8 cellular contexts compared by ENCODE assay signal in the genomic region with DNA sequence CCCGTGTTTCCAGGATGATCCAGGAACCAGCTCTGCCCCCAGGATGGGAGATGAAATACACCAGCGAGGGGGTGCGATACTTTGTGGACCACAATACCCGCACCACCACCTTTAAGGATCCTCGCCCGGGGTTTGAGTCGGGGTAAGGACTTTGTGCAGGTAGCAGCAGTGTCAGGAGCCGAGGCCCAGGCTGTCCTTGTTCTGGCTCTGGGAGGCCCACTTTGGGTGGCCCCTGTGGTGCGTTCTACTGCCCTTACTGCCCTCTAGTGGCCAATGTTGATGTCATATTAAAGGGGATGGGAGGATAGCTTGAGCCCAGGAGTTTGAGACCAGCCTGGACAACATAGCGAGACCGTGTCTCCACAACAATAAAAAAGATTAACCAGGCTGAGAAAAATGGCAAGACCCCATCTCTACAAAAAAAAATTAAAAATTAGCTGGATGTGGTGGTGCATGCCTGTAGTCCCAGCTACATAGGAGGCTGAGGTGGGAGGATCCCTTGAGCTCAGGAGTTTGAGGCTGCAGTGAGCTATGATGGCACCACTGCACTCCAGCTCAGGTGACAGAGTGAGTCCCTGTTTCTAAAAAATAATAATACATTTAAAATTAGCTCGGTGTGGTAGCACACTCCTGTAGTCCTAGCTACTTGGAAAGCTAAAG. TPM values are rescaled to one million over a fixed set of nuclear protein-coding genes. Genes with fewer than 3 reads are reported as not detected.
DNase-seq lines count a peak whose midpoint lies in the region; ATAC-seq and TF ChIP-seq lines count a peak whose summit lies in the region.

No MANE protein-coding gene starts in this region.

- WGBS in lower leg skin, 2 donors = 69 to 76% methylated on average over 12 of the region's 12 CpGs

- peak in 8 of 10 experiments; percentile 1 to 37 (median 20) for DNase-seq in CD4-positive, alpha-beta T cell
- DNase-seq in GM23338 (ENCODE audit: low spot score) (peak; percentile 90), foreskin melanocyte (peak; percentile 40), osteoblast (ENCODE audit: insufficient read length, low spot score, missing footprints) (peak; percentile 96), lower leg skin (ENCODE audit: low spot score in 2 of 2) (no peak)
- DNase-seq in activated T-cell treated with anti-CD3 and anti-CD28 coated beads, Interleukin-2, amount 50 U/mL, for 48 hours = peak; percentile 54

- H3K27me3 ChIP-seq in CD4-positive, alpha-beta T cell (ENCODE audit: control insufficient read depth, insufficient read depth, low read length) = no peaks in the 10 kb centered on the region
- no peaks in the 10 kb centered on the region for H3K27me3 ChIP-seq in GM23338 (ENCODE audit: insufficient read depth)
- no peaks in the 10 kb centered on the region for H3K27me3 ChIP-seq in OCI-LY1 (ENCODE audit: insufficient read depth, low read length)
- no peaks in the 10 kb centered on the region for H3K27me3 ChIP-seq in osteoblast (ENCODE audit: insufficient read depth, low read length)

- H3K4me2 ChIP-seq in GM23338 = no peak overlapping the region
- no peak overlapping the region for H3K4me2 ChIP-seq in OCI-LY1 (ENCODE audit: low read length)
- H3K4me2 ChIP-seq in osteoblast (ENCODE audit: insufficient read depth, low read length) = no peak overlapping the region

- no peaks in the 10 kb centered on the region for H3K4me1 ChIP-seq in GM23338 (ENCODE audit: insufficient read depth)
- H3K4me1 ChIP-seq in OCI-LY1 (ENCODE audit: insufficient read depth, low read length, severe bottlenecking) = no peaks in the 10 kb centered on the region
- peaks cover 39% of the 10 kb centered on the region for H3K4me1 ChIP-seq in osteoblast (ENCODE audit: insufficient read depth, low read length)

- POLR2A ChIA-PET in CD4-positive, alpha-beta T cell (lab: Charles Lee) = interaction anchor here (0.8 kb wide), 1 partner anchor 10 kb away, joined by 3 read pairs; no protein-coding TSS in a partner anchor

- no peak overlapping the region for H3K4me3 Mint-ChIP-seq in CD4-positive, alpha-beta T cell
- H3K4me3 Mint-ChIP-seq in GM23338 = no peak overlapping the region

- H3K9me3 Mint-ChIP-seq in CD4-positive, alpha-beta T cell = no peaks in the 10 kb centered on the region
- H3K9me3 Mint-ChIP-seq in GM23338 = no peaks in the 10 kb centered on the region; the same call in 2 of the 3 replicates

- no peak for TF ChIP-seq POLR2A in lower leg skin (IDR thresholded peaks at IDR 0.05)

- peak; percentile 67 for ATAC-seq in CD4-positive, alpha-beta T cell (ENCODE audit: poor library complexity)
- ATAC-seq in GM23338 = peak; percentile 91
- no peak for ATAC-seq in GM19397 (IDR thresholded peaks at IDR 0.05; ENCODE audit: unreplicated experiment)

- H3K4me3 ChIP-seq in GM23338 (no peak overlapping the region), OCI-LY1 (ENCODE audit: low read depth, low read length, poor library complexity, severe bottlenecking) (no peak overlapping the region), osteoblast (ENCODE audit: insufficient read depth, low read length) (no peak overlapping the region), lower leg skin (ENCODE audit: low read depth, poor library complexity, severe bottlenecking) (no peak overlapping the region)

- H2AFZ ChIP-seq in GM23338 = no peak overlapping the region
- H2AFZ ChIP-seq in OCI-LY1 (ENCODE audit: low read length) = no peak overlapping the region
- no peak overlapping the region for H2AFZ ChIP-seq in osteoblast (ENCODE audit: low read length)

- peak; percentile 80 for TF ChIP-seq CTCF in CD4-positive, alpha-beta T cell (IDR thresholded peaks at IDR 0.05)
- peak; percentile 84 to 94 for TF ChIP-seq CTCF in GM23338 (conservative IDR thresholded peaks at IDR 0.05; ENCODE audit: low read depth in 2 of 2)
- TF ChIP-seq CTCF in OCI-LY1 (IDR thresholded peaks at IDR 0.05; ENCODE audit: low read length) = peak; percentile 74
- TF ChIP-seq CTCF in osteoblast (IDR thresholded peaks at IDR 0.05; ENCODE audit: extremely low read depth, low read depth, low read length) = peak; percentile 79
- TF ChIP-seq CTCF in lower leg skin (IDR thresholded peaks at IDR 0.05) = peak in 1 of 3 donors; percentile 35

- no peak overlapping the region for H3K9ac ChIP-seq in OCI-LY1 (ENCODE audit: low read length)

- CTCF ChIA-PET in CD4-positive, alpha-beta T cell (lab: Charles Lee) = interaction anchor here (1.3 to 1.4 kb wide), 2 partner anchors 12 to 17 kb away, joined by 5 to 7 read pairs; no protein-coding TSS in a partner anchor

- H3K27ac Mint-ChIP-seq in CD4-positive, alpha-beta T cell = no peak overlapping the region
- 0 out of 2 replicates have a peak overlapping the region, but pooled peaks have one; percentile 20 for H3K27ac Mint-ChIP-seq in GM23338

- no peaks in the 10 kb centered on the region for H3K27me3 Mint-ChIP-seq in CD4-positive, alpha-beta T cell
- peaks cover 3% of the 10 kb centered on the region for H3K27me3 Mint-ChIP-seq in GM23338 (ENCODE audit: insufficient read depth, low read depth, poor library complexity)

- H3F3A ChIP-seq in GM23338 (replicated peaks; ENCODE audit: low read depth) (no peaks in the 10 kb centered on the region), OCI-LY1 (ENCODE audit: insufficient read depth, low read length) (no peaks in the 10 kb centered on the region)

- no peak overlapping the region for H3K27ac ChIP-seq in CD4-positive, alpha-beta T cell (ENCODE audit: low read depth, low read length)
- no peak overlapping the region for H3K27ac ChIP-seq in GM23338 (ENCODE audit: low read depth)
- H3K27ac ChIP-seq in OCI-LY1 (ENCODE audit: low read depth, low read length, poor library complexity, severe bottlenecking) = no peak overlapping the region
- peak overlapping the region; percentile 16 for H3K27ac ChIP-seq in osteoblast (ENCODE audit: low read depth, low read length)

- H3K9me3 ChIP-seq in CD4-positive, alpha-beta T cell (ENCODE audit: control insufficient read depth, low read length) = no peaks in the 10 kb centered on the region
- H3K9me3 ChIP-seq in OCI-LY1 (ENCODE audit: low read length) (no peaks in the 10 kb centered on the region), osteoblast (ENCODE audit: low read depth, low read length) (no peaks in the 10 kb centered on the region)

- H3K36me3 ChIP-seq in GM23338 (ENCODE audit: insufficient read depth) = no peaks in the 10 kb centered on the region
- H3K36me3 ChIP-seq in OCI-LY1 (ENCODE audit: insufficient read depth, low read length) = peaks cover 23% of the 10 kb centered on the region
- peaks cover 74% of the 10 kb centered on the region for H3K36me3 ChIP-seq in osteoblast (ENCODE audit: insufficient read depth, low read length)

- H4K20me1 ChIP-seq in GM23338 (replicated peaks; ENCODE audit: insufficient read depth) = no peaks in the 10 kb centered on the region
- H4K20me1 ChIP-seq in OCI-LY1 (ENCODE audit: insufficient read depth, low read length) = no peaks in the 10 kb centered on the region
- peaks cover 4% of the 10 kb centered on the region for H4K20me1 ChIP-seq in osteoblast (ENCODE audit: insufficient read depth, low read length)

- H3K4me1 Mint-ChIP-seq in CD4-positive, alpha-beta T cell (ENCODE audit: low read depth) = no peaks in the 10 kb centered on the region
- H3K4me1 Mint-ChIP-seq in GM23338 = peaks cover 22% of the 10 kb centered on the region

- H3K9me2 ChIP-seq in GM23338 (ENCODE audit: insufficient read depth) (no peaks in the 10 kb centered on the region), OCI-LY1 (ENCODE audit: low read depth, low read length) (no peaks in the 10 kb centered on the region)

- peaks cover 79% of the 10 kb centered on the region for H3K36me3 Mint-ChIP-seq in CD4-positive, alpha-beta T cell (ENCODE audit: low read depth)
- H3K36me3 Mint-ChIP-seq in GM23338 (ENCODE audit: low read depth) = peaks cover 11% of the 10 kb centered on the region

- no peaks in the 10 kb centered on the region for H3K79me2 ChIP-seq in GM23338 (replicated peaks; ENCODE audit: insufficient read depth)
- no peaks in the 10 kb centered on the region for H3K79me2 ChIP-seq in OCI-LY1 (ENCODE audit: insufficient read depth, low read length)
- peaks cover 54% of the 10 kb centered on the region for H3K79me2 ChIP-seq in osteoblast (ENCODE audit: insufficient read depth, low read length)

- intact Hi-C loops in CD4-positive, alpha-beta T cell (cut with DNase I, micrococcal nuclease) = loop anchor here (1.0 to 10.0 kb wide), 4 partner anchors 134 to 535 kb away; no protein-coding TSS in a partner anchor
- intact Hi-C loops in lower leg skin (cut with DNase I; ENCODE audit: low total_unique reads) = loop anchor here (10.0 kb wide), 1 partner anchor 125 kb away; no protein-coding TSS in a partner anchor

TF ChIP-seq in GM23338, 12 proteins besides CTCF, POLR2A, EP300 and RAD21:
- TF ChIP-seq JUNB (IDR thresholded peaks at IDR 0.05; ENCODE audit: unreplicated experiment) = no peak
- no peak for TF ChIP-seq EZH2phosphoT487 (IDR thresholded peaks at IDR 0.05; ENCODE audit: unreplicated experiment)
- TF ChIP-seq ZNF114 (CRISPR knock-in tag; IDR thresholded peaks at IDR 0.05) = no peak
- no peak for TF ChIP-seq CREB1 (CRISPR knock-in tag; IDR thresholded peaks at IDR 0.05; ENCODE audit: low read depth)
- TF ChIP-seq ZNF331 (CRISPR knock-in tag; IDR thresholded peaks at IDR 0.05; ENCODE audit: low read depth) = no peak

RNA-seq across cellular contexts. Expression of a gene that starts 20.9 kb away (rescaled TPM):
- 1 to 10 TPM; 1.3 to 1.7 TPM for total RNA-seq in CD4-positive, alpha-beta T cell
- 0.16 and 0.90 TPM in 2 replicates for total RNA-seq in GM23338 (2014; rRNA removed; shearing (Covaris generic))
- polyA plus RNA-seq in GM23338 (2016; fragmentation: Nextera tagmentation; extraction: Ambion mirVana) = 0.13 and 0.23 TPM in 2 replicates
- total RNA-seq in osteoblast (0.29 and 1.1 TPM in 2 replicates), lower leg skin (1 to 10 TPM in 1 of 4 donors, under 1 TPM in 3; 0.12 to 1.2 (median 0.39) TPM)

Comparison
In these comparisons a context has a peak if more than half of its experiments do, and no peak if none do; other contexts are left out.
1. DNase-seq: peak in CD4-positive, alpha-beta T cell (8 of 10), GM23338 (single experiment), activated T-cell treated with anti-CD3 and anti-CD28 coated beads, Interleukin-2, amount 50 U/mL, for 48 hours (2 of 2), foreskin melanocyte (single experiment) and osteoblast (single experiment); none in lower leg skin (0 of 2).